8 cellular contexts compared by ENCODE assay signal in genomic region chrX:130109429-130110378, GRCh38. TPM values are rescaled to one million over a fixed set of nuclear protein-coding genes. Genes with fewer than 3 reads are reported as not detected.
DNase-seq lines count a peak whose midpoint lies in the region; ATAC-seq and TF ChIP-seq lines count a peak whose summit lies in the region.

No MANE protein-coding gene starts in this region.

- peaks cover 5% of the 10 kb centered on the region for H3K36me3 Mint-ChIP-seq in CD8-positive, alpha-beta T cell

- no peaks in the 10 kb centered on the region for H3K9me3 ChIP-seq in CD8-positive, alpha-beta T cell (ENCODE audit: low read length)
- H3K9me3 ChIP-seq in HAP-1 (no peaks in the 10 kb centered on the region), SJSA1 (replicated peaks) (no peaks in the 10 kb centered on the region), esophagus (ENCODE audit: control insufficient read depth in 2 of 2, insufficient read depth in 1 of 2, low read depth in 1 of 2, low read length in 1 of 2) (no peaks in the 10 kb centered on the region), osteoblast (ENCODE audit: low read depth, low read length) (no peaks in the 10 kb centered on the region)

- peaks cover 45% of the 10 kb centered on the region for H3K79me2 ChIP-seq in osteoblast (ENCODE audit: insufficient read depth, low read length)

- in situ Hi-C loops in HAP-1 (cut with MboI; ENCODE audit: low sequenced_read_pairs) = loop anchor here (25.0 kb wide), 1 partner anchor 803 kb away; the partner anchor contains the start of gene ENOX2

- POLR2A ChIA-PET in CD8-positive, alpha-beta T cell (lab: Charles Lee) = interaction anchor here (1.0 to 1.8 kb wide), 2 partner anchors 17 to 61 kb away, joined by 5 read pairs; partner anchors contain the start of gene RAB33A

- peak overlapping the region; percentile 54 for H3K4me3 ChIP-seq in CD8-positive, alpha-beta T cell (ENCODE audit: low read depth, low read length)
- peak overlapping the region; percentile 71 for H3K4me3 ChIP-seq in HAP-1
- peak overlapping the region; percentile 88 for H3K4me3 ChIP-seq in SJSA1
- peak overlapping the region; percentile 50 to 71 for H3K4me3 ChIP-seq in esophagus (ENCODE audit: low read depth in 1 of 2, low read length in 2 of 2)
- H3K4me3 ChIP-seq in osteoblast (ENCODE audit: insufficient read depth, low read length) = peak overlapping the region; percentile 75

- intact Hi-C loops in CD8-positive, alpha-beta T cell (cut with DNase I, micrococcal nuclease) = loop anchor here (1.0 to 5.0 kb wide), 5 partner anchors 17 to 127 kb away; partner anchors contain the start of gene BCORL1 (in 1 of the 2)

- DNase-seq in CD8-positive, alpha-beta T cell = no peak
- DNase-seq in HAP-1 (ENCODE audit: low spot score in 2 of 2) = peak in 1 of 2 experiments; percentile 60
- no peak for DNase-seq in SJSA1 (ENCODE audit: low read depth in 1 of 2, low spot score in 2 of 2)
- DNase-seq in osteoblast (ENCODE audit: insufficient read length, low spot score, missing footprints) = peak; percentile 90

- H3K27ac ChIP-seq in CD8-positive, alpha-beta T cell (ENCODE audit: low read depth, low read length) = peak overlapping the region; percentile 35
- H3K27ac ChIP-seq in SJSA1 = peak overlapping the region; percentile 94
- peak overlapping the region; percentile 88 to 93 for H3K27ac ChIP-seq in esophagus (ENCODE audit: low read depth in 2 of 2, low read length in 1 of 2)
- H3K27ac ChIP-seq in osteoblast (ENCODE audit: low read depth, low read length) = peak overlapping the region; percentile 73

- no peaks in the 10 kb centered on the region for H3K27me3 Mint-ChIP-seq in CD8-positive, alpha-beta T cell (ENCODE audit: low read depth)

- peaks cover 27% of the 10 kb centered on the region for H4K20me1 ChIP-seq in osteoblast (ENCODE audit: insufficient read depth, low read length)

- CTCF ChIA-PET in CD8-positive, alpha-beta T cell (lab: Charles Lee) = interaction anchor here (1.3 to 2.0 kb wide), 5 partner anchors 10 to 29 kb away, joined by 4 to 6 read pairs (median 5); no protein-coding TSS in a partner anchor

- 1 to 37% methylated on average over 59 to 81 of the region's 81 CpGs for WGBS in esophagus, 2 donors

- H3K4me2 ChIP-seq in osteoblast (ENCODE audit: insufficient read depth, low read length) = peak overlapping the region; percentile 81

- H3K27me3 ChIP-seq in CD8-positive, alpha-beta T cell (ENCODE audit: insufficient read depth, low read length) = no peaks in the 10 kb centered on the region
- H3K27me3 ChIP-seq in HAP-1 (ENCODE audit: low read depth) (no peaks in the 10 kb centered on the region), SJSA1 (replicated peaks) (no peaks in the 10 kb centered on the region), esophagus (ENCODE audit: control insufficient read depth in 1 of 2, insufficient read depth in 2 of 2, low read length in 2 of 2) (no peaks in the 10 kb centered on the region), osteoblast (ENCODE audit: insufficient read depth, low read length) (no peaks in the 10 kb centered on the region)

- H3K36me3 ChIP-seq in CD8-positive, alpha-beta T cell (ENCODE audit: insufficient read depth, low read length) = no peaks in the 10 kb centered on the region
- H3K36me3 ChIP-seq in HAP-1 (replicated peaks) = no peaks in the 10 kb centered on the region; the same call in 1 of the 2 replicates
- H3K36me3 ChIP-seq in SJSA1 = peaks cover 17% of the 10 kb centered on the region
- no peaks in the 10 kb centered on the region for H3K36me3 ChIP-seq in esophagus (ENCODE audit: control insufficient read depth in 2 of 2, insufficient read depth in 2 of 2, low read length in 1 of 2)
- no peaks in the 10 kb centered on the region for H3K36me3 ChIP-seq in osteoblast (ENCODE audit: insufficient read depth, low read length)

- H3K9me3 Mint-ChIP-seq in CD8-positive, alpha-beta T cell = no peaks in the 10 kb centered on the region

- ATAC-seq in CD8-positive, alpha-beta T cell = peak; percentile 12
- ATAC-seq in GM19452 (IDR thresholded peaks at IDR 0.05; ENCODE audit: unreplicated experiment) (no peak), GM18519 (IDR thresholded peaks at IDR 0.05; ENCODE audit: low FRiP score, unreplicated experiment) (no peak), GM18873 (IDR thresholded peaks at IDR 0.05; ENCODE audit: low FRiP score, unreplicated experiment) (no peak)

- no peak overlapping the region for H2AFZ ChIP-seq in osteoblast (ENCODE audit: low read length)

- H3K27ac Mint-ChIP-seq in CD8-positive, alpha-beta T cell = peak overlapping the region; percentile 94

- H3K4me3 Mint-ChIP-seq in CD8-positive, alpha-beta T cell = peak overlapping the region; percentile 87

- peaks cover 34% of the 10 kb centered on the region for H3K4me1 Mint-ChIP-seq in CD8-positive, alpha-beta T cell (ENCODE audit: low read depth)

- H3K4me1 ChIP-seq in CD8-positive, alpha-beta T cell (ENCODE audit: insufficient read depth, low read length) = peaks cover 10% of the 10 kb centered on the region
- H3K4me1 ChIP-seq in HAP-1 (peaks cover 14% of the 10 kb centered on the region), SJSA1 (replicated peaks) (peaks cover 72% of the 10 kb centered on the region), esophagus (ENCODE audit: control insufficient read depth in 2 of 2, insufficient read depth in 2 of 2, low read length in 1 of 2) (peaks cover 0 to 8% of the 10 kb centered on the region in 2 donors), osteoblast (ENCODE audit: insufficient read depth, low read length) (peaks cover 30% of the 10 kb centered on the region)

- no peak for TF ChIP-seq CTCF in CD8-positive, alpha-beta T cell (IDR thresholded peaks at IDR 0.05)
- TF ChIP-seq CTCF in osteoblast (IDR thresholded peaks at IDR 0.05; ENCODE audit: extremely low read depth, low read depth, low read length) = no peak

RNA-seq across cellular contexts. Expression of gene ELF4, which starts 0.6 kb away (rescaled TPM):
- total RNA-seq in CD8-positive, alpha-beta T cell = 10 to 100 TPM; 11.7 to 13.8 TPM
- 20.4 and 26.7 TPM in 2 replicates for total RNA-seq in SJSA1 (2014; rRNA removed; shearing (Covaris generic))
- polyA plus RNA-seq in esophagus = 1 to 10 TPM; 3.7 to 6.7 TPM
- total RNA-seq in osteoblast = 24.8 and 25.0 TPM in 2 replicates

RNA-seq across cellular contexts. Expression of gene AIFM1, which starts 55.9 kb away (rescaled TPM):
- 1 to 10 TPM; 4.4 to 4.9 TPM for total RNA-seq in CD8-positive, alpha-beta T cell
- 24.4 and 35.1 TPM in 2 replicates for total RNA-seq in SJSA1 (2014; rRNA removed; shearing (Covaris generic))
- 10 to 100 TPM; 16.3 to 22.4 TPM for polyA plus RNA-seq in esophagus
- 13.8 and 15.2 TPM in 2 replicates for total RNA-seq in osteoblast

Comparison
In these comparisons a context has a peak if more than half of its experiments do, and no peak if none do; other contexts are left out.
1. H3K27ac ChIP-seq: peak in every context shown above with its lines; median percentile 94 in SJSA1; 90 in esophagus; 73 in osteoblast; 35 in CD8-positive, alpha-beta T cell.